Comparison of ENCODE assay signal across 28 cellular contexts in genomic region chr17:22518185-22518584, GRCh38.
"Had no signal": no experiment of that assay in that cellular context is flagged by ENCODE, and none has a peak within 500 bp of the region (broad histone marks: within the 10 kb centered on the region; RNA-seq: fewer than 3 reads in every experiment).

No MANE protein-coding gene starts in this region.

- H3K27ac ChIP-seq: coronary artery, dorsolateral prefrontal cortex, epithelial cell of prostate, esophagus squamous epithelium, gastroesophageal sphincter, heart left ventricle, hepatocyte, left lung had no signal

- H3K27me3 Mint-ChIP-seq: effector memory CD8-positive, alpha-beta T cell; memory B cell; naive thymus-derived CD4-positive, alpha-beta T cell had no signal

- H3K27me3 ChIP-seq: esophagus squamous epithelium, gastroesophageal sphincter, heart left ventricle, hepatocyte, left lung had no signal

- DNase-seq: dermis blood vessel endothelial cell; dorsolateral prefrontal cortex; effector CD4-positive, alpha-beta T cell; effector memory CD8-positive, alpha-beta T cell; endodermal cell; erythroblast; esophagus squamous epithelium; foreskin fibroblast; foreskin melanocyte; heart left ventricle; hypothalamus; immature natural killer cell; islet precursor cell; left cardiac atrium; left lung; left ventricle myocardium superior; mammary epithelial cell; mesendoderm; midbrain; naive thymus-derived CD4-positive, alpha-beta T cell had no signal

- ATAC-seq: effector memory CD8-positive, alpha-beta T cell; esophagus mucosa; gastroesophageal sphincter; heart left ventricle; left cardiac atrium; left lung; left ventricle myocardium superior; naive thymus-derived CD4-positive, alpha-beta T cell had no signal

- H3K36me3 ChIP-seq: esophagus squamous epithelium, gastroesophageal sphincter, heart left ventricle, left lung had no signal

- H3K4me1 ChIP-seq: esophagus squamous epithelium, gastroesophageal sphincter, heart left ventricle, left lung had no signal

- H3K4me3 ChIP-seq: coronary artery, dorsolateral prefrontal cortex, esophagus squamous epithelium, gastroesophageal sphincter, heart left ventricle, hepatocyte, left lung, lung had no signal

- FAIRE-seq: endometrium had no signal

- H3K4me1 Mint-ChIP-seq: endodermal cell; memory B cell; naive thymus-derived CD4-positive, alpha-beta T cell had no signal

- H3K4me3 Mint-ChIP-seq: effector memory CD8-positive, alpha-beta T cell; endodermal cell; immature natural killer cell; memory B cell; naive thymus-derived CD4-positive, alpha-beta T cell had no signal

- H3K27ac Mint-ChIP-seq: effector memory CD8-positive, alpha-beta T cell; endodermal cell; immature natural killer cell; memory B cell; naive thymus-derived CD4-positive, alpha-beta T cell had no signal
